Comparison of ENCODE assay signal across 17 cellular contexts in genomic region chr5:87260604-87261200, GRCh38.
"Had no signal": no experiment of that assay in that cellular context is flagged by ENCODE, and none has a peak within 500 bp of the region (broad histone marks: within the 10 kb centered on the region; RNA-seq: fewer than 3 reads in every experiment).

No MANE protein-coding gene starts in this region.

- H3K9me3 Mint-ChIP-seq: activated naive CD4-positive, alpha-beta T cell treated with anti-CD3 and anti-CD28 coated beads, Interleukin-2, amount 50 U/mL, for 24 hours; central memory CD8-positive, alpha-beta T cell; endodermal cell; neural crest cell had no signal

- H3K36me3 Mint-ChIP-seq: activated naive CD4-positive, alpha-beta T cell treated with anti-CD3 and anti-CD28 coated beads, Interleukin-2, amount 50 U/mL, for 24 hours had no signal

- FAIRE-seq: pancreas had no signal

- DNase-seq: activated CD4-positive, alpha-beta T cell treated with anti-CD3 and anti-CD28 coated beads, Interleukin-2, amount 50 U/mL, for 1 hour; activated effector memory CD4-positive, alpha-beta T cell treated with Interleukin-2 at 50 U/mL for 16 hours; activated T-cell treated with anti-CD3 and anti-CD28 coated beads, Interleukin-2, amount 50 U/mL, for 1 hour; body of pancreas; dermis blood vessel endothelial cell; endodermal cell; glutamatergic neuron; left ventricle myocardium inferior; mesenchymal stem cell; pancreas; stimulated activated CD4-positive, alpha-beta T cell treated with anti-CD3 and anti-CD28 coated beads, Interleukin-4, amount 100 ng/mL, for 4 hours; T-helper 2 cell; thyroid gland had no signal

- H3K9me3 ChIP-seq: body of pancreas, left ventricle myocardium inferior, pancreas, thyroid gland, vagina had no signal

- H3K27ac Mint-ChIP-seq: activated naive CD4-positive, alpha-beta T cell treated with anti-CD3 and anti-CD28 coated beads, Interleukin-2, amount 50 U/mL, for 24 hours; endodermal cell had no signal

- H3K4me1 Mint-ChIP-seq: central memory CD8-positive, alpha-beta T cell; neural crest cell had no signal

- H3K27me3 ChIP-seq: body of pancreas, pancreas, thyroid gland, vagina had no signal

- H3K27ac ChIP-seq: body of pancreas, left ventricle myocardium inferior, pancreas, thyroid gland, vagina had no signal

- H3K4me1 ChIP-seq: body of pancreas, pancreas, vagina had no signal

- H3K4me3 ChIP-seq: body of pancreas, left ventricle myocardium inferior, pancreas, thyroid gland, vagina had no signal

- H3K36me3 ChIP-seq: left ventricle myocardium inferior, pancreas, thyroid gland, vagina had no signal

- H3K4me3 Mint-ChIP-seq: activated naive CD4-positive, alpha-beta T cell treated with anti-CD3 and anti-CD28 coated beads, Interleukin-2, amount 50 U/mL, for 24 hours; central memory CD8-positive, alpha-beta T cell; endodermal cell; neural crest cell had no signal

- H3K27me3 Mint-ChIP-seq: activated naive CD4-positive, alpha-beta T cell treated with anti-CD3 and anti-CD28 coated beads, Interleukin-2, amount 50 U/mL, for 24 hours; central memory CD8-positive, alpha-beta T cell had no signal
